In genomic region chr1:108570128-108570527, GRCh38 we compare ENCODE assay signal across 1 cellular context.
A peak's percentile ranks its signal among the peaks of the same experiment; 100 is the strongest.
TF ChIP-seq lines count a peak whose summit lies in the region.

No MANE protein-coding gene starts in this region.

TF ChIP-seq in K562, 482 proteins besides CTCF, POLR2A, EP300 and RAD21 (continued from another document):
- TF ChIP-seq, protein P1, sequence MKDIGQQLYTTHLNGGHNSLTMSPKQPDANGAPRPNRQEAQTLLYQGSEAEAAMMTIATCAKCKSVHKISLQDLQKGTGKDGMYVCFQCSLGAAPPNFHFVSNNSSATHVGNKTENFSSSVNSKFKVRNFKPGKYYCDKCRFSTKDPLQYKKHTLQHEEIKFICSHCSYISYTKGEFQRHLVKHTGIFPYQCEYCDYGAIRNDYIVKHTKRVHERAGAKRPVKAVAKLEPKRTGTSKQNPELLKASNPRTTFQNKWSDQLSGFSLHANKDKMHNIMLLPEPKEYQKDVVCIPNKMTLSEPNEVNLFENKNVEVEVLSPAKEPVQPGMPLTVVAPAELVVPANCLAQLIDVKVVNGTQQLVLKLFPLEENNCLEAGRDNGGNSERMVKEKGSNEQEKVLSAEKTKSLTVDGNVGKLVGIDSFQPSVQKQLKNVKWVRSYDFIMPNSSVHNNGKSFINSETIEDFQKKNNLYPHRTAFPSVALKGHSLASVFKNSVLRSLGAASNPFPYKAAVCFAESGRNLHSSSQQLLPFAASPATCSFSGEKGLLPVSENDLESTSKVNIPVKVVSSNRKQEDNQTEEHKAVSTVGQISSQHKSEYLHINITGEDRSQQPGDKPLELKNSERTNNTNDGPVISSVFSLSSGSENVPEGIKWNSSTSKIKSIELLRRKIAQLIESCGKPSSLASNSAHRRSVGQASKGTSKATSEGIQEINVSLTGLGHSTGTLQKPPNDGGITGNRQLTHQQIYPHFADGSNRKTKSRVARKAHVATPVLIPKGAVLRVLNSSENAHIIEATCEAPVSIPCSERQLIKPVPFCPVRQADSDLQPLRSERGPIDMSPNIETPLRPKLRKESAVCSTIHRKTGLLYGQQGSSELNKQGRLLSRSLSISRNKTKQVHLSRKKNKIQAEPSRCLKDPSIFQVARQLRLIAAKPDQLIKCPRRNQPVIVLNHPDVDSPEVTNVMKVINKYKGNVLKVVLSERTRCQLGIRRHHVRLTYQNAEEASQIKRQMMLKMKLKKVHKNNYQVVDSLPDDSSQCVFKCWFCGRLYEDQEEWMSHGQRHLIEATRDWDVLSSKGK (CRISPR knock-in tag; IDR thresholded peaks at IDR 0.05) = no peak
- TF ChIP-seq, protein P2, sequence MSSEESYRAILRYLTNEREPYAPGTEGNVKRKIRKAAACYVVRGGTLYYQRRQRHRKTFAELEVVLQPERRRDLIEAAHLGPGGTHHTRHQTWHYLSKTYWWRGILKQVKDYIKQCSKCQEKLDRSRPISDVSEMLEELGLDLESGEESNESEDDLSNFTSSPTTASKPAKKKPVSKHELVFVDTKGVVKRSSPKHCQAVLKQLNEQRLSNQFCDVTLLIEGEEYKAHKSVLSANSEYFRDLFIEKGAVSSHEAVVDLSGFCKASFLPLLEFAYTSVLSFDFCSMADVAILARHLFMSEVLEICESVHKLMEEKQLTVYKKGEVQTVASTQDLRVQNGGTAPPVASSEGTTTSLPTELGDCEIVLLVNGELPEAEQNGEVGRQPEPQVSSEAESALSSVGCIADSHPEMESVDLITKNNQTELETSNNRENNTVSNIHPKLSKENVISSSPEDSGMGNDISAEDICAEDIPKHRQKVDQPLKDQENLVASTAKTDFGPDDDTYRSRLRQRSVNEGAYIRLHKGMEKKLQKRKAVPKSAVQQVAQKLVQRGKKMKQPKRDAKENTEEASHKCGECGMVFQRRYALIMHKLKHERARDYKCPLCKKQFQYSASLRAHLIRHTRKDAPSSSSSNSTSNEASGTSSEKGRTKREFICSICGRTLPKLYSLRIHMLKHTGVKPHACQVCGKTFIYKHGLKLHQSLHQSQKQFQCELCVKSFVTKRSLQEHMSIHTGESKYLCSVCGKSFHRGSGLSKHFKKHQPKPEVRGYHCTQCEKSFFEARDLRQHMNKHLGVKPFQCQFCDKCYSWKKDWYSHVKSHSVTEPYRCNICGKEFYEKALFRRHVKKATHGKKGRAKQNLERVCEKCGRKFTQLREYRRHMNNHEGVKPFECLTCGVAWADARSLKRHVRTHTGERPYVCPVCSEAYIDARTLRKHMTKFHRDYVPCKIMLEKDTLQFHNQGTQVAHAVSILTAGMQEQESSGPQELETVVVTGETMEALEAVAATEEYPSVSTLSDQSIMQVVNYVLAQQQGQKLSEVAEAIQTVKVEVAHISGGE (CRISPR knock-in tag; IDR thresholded peaks at IDR 0.05) = no peak
- TF ChIP-seq, protein P3, sequence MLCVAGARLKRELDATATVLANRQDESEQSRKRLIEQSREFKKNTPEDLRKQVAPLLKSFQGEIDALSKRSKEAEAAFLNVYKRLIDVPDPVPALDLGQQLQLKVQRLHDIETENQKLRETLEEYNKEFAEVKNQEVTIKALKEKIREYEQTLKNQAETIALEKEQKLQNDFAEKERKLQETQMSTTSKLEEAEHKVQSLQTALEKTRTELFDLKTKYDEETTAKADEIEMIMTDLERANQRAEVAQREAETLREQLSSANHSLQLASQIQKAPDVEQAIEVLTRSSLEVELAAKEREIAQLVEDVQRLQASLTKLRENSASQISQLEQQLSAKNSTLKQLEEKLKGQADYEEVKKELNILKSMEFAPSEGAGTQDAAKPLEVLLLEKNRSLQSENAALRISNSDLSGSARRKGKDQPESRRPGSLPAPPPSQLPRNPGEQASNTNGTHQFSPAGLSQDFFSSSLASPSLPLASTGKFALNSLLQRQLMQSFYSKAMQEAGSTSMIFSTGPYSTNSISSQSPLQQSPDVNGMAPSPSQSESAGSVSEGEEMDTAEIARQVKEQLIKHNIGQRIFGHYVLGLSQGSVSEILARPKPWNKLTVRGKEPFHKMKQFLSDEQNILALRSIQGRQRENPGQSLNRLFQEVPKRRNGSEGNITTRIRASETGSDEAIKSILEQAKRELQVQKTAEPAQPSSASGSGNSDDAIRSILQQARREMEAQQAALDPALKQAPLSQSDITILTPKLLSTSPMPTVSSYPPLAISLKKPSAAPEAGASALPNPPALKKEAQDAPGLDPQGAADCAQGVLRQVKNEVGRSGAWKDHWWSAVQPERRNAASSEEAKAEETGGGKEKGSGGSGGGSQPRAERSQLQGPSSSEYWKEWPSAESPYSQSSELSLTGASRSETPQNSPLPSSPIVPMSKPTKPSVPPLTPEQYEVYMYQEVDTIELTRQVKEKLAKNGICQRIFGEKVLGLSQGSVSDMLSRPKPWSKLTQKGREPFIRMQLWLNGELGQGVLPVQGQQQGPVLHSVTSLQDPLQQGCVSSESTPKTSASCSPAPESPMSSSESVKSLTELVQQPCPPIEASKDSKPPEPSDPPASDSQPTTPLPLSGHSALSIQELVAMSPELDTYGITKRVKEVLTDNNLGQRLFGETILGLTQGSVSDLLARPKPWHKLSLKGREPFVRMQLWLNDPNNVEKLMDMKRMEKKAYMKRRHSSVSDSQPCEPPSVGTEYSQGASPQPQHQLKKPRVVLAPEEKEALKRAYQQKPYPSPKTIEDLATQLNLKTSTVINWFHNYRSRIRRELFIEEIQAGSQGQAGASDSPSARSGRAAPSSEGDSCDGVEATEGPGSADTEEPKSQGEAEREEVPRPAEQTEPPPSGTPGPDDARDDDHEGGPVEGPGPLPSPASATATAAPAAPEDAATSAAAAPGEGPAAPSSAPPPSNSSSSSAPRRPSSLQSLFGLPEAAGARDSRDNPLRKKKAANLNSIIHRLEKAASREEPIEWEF (CRISPR knock-in tag; IDR thresholded peaks at IDR 0.05) = no peak
- TF ChIP-seq EHMT2 (IDR thresholded peaks at IDR 0.05) = peak; percentile 47
- TF ChIP-seq TSC22D4 (tag; IDR thresholded peaks at IDR 0.05) = no peak
- TF ChIP-seq, protein P4, sequence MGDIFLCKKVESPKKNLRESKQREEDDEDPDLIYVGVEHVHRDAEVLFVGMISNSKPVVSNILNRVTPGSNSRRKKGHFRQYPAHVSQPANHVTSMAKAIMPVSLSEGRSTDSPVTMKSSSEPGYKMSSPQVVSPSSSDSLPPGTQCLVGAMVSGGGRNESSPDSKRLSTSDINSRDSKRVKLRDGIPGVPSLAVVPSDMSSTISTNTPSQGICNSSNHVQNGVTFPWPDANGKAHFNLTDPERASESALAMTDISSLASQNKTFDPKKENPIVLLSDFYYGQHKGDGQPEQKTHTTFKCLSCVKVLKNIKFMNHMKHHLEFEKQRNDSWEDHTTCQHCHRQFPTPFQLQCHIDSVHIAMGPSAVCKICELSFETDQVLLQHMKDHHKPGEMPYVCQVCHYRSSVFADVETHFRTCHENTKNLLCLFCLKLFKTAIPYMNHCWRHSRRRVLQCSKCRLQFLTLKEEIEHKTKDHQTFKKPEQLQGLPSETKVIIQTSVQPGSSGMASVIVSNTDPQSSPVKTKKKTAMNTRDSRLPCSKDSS (IDR thresholded peaks at IDR 0.05; ENCODE audit: low read depth, partially characterized antibody) = no peak
- TF ChIP-seq NR2F6 (CRISPR knock-in tag; IDR thresholded peaks at IDR 0.05) = no peak
- no peak for TF ChIP-seq CEBPG (CRISPR knock-in tag; IDR thresholded peaks at IDR 0.05)
- TF ChIP-seq CEBPG (tag; conservative IDR thresholded peaks at IDR 0.05 in 1 of 2, IDR thresholded peaks at IDR 0.05 in 1 of 2) = no peak
